1 cellular context compared by ENCODE assay signal in the genomic region with DNA sequence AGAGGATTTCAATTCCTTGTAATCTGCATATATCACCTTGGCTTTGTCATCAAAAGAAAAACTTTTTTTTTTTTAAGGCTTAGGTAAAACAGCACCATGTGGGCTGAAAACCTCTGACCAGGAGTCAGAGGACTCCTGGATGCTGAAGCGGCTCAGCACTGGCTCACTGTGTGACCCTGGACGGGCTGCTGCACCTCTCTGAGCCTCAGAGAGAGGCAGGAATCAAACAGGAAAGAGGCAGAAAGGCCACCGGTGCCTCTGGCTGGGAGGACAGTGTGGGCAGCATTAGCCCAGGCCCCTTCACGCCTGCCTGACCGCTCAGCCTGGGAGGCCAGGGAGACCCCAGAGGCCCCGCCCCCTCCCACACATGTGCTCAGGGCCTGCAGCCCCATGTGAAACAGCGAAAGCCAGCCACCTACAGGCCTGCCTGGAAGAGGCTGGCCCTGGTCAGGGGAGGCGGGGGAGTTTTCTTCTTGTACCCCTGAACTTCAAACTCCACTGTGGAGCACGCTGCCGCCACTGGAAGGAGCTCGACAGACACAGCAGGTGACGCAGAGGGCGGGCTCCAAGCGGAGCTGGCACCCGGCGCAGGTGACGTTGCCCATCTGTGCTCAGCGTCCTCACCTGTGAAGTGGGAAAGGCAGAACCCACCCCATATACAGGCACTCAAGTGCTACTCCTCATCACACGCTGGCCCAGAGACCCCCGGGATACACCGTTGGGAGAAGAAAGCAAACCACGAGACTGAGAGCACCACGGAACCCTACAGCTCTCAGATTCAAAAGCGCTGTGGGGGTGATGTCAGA.
TF ChIP-seq lines count a peak whose summit lies in the region.

No MANE protein-coding gene starts in this region.

TF ChIP-seq in WTC11, 78 proteins besides CTCF, POLR2A, EP300 and RAD21 (continued from another document):
- TF ChIP-seq CREM (CRISPR knock-in tag; IDR thresholded peaks at IDR 0.05) (no peak), ZBTB21 (CRISPR knock-in tag; IDR thresholded peaks at IDR 0.05; ENCODE audit: borderline replicate concordance) (no peak), ZNF219 (CRISPR knock-in tag; IDR thresholded peaks at IDR 0.05; ENCODE audit: borderline replicate concordance) (no peak), ZNF396 (CRISPR knock-in tag; IDR thresholded peaks at IDR 0.05; ENCODE audit: borderline replicate concordance) (no peak), CREB1 (CRISPR knock-in tag; IDR thresholded peaks at IDR 0.05) (no peak), TEAD1 (CRISPR knock-in tag; IDR thresholded peaks at IDR 0.05) (no peak), NFATC4 (CRISPR knock-in tag; IDR thresholded peaks at IDR 0.05) (no peak), ZNF263 (CRISPR knock-in tag; IDR thresholded peaks at IDR 0.05; ENCODE audit: low read depth) (no peak)
